Comparison of ENCODE assay signal across 8 cellular contexts in genomic region chr5:59562756-59563389, GRCh38.
DNase-seq lines count a peak whose midpoint lies in the region; ATAC-seq and TF ChIP-seq lines count a peak whose summit lies in the region.

No MANE protein-coding gene starts in this region.

- peaks cover 3% of the 10 kb centered on the region for H3K36me3 Mint-ChIP-seq in activated B cell treated with CpG ODN at 0.5 μM for 24 hours (ENCODE audit: low read depth)

- DNase-seq in GM13976 (ENCODE audit: low spot score), result peak; percentile 43
- DNase-seq in activated B cell treated with CpG ODN at 0.5 μM for 24 hours, result peak; percentile 60
- DNase-seq in lung microvascular endothelial cell (ENCODE audit: low read depth in 2 of 2), result peak; percentile 85 to 86
- no peak for DNase-seq in AG08396 (ENCODE audit: low spot score)
- DNase-seq in NCI-H1436 (lab: John Stamatoyannopoulos, UW), result no peak
- no peak for DNase-seq in SHP77 (lab: John Stamatoyannopoulos, UW)

- H3K27ac Mint-ChIP-seq in activated B cell treated with CpG ODN at 0.5 μM for 24 hours, result peak overlapping the region; percentile 91

- POLR2A ChIA-PET in activated B cell treated with CpG ODN at 0.5 μM for 24 hours (lab: Charles Lee), result interaction anchor here (0.6 kb wide), 1 partner anchor 387 kb away, joined by 15 read pairs; no protein-coding TSS in a partner anchor

- H3K9me3 Mint-ChIP-seq in activated B cell treated with CpG ODN at 0.5 μM for 24 hours, result no peaks in the 10 kb centered on the region

- intact Hi-C loops in activated B cell treated with CpG ODN at 0.5 μM for 24 hours (cut with micrococcal nuclease), result loop anchor here (1.0 to 10.0 kb wide), 10 partner anchors 28 to 1844 kb away; partner anchors contain the start of gene ZSWIM6

- TF ChIP-seq CTCF in GM13976 (IDR thresholded peaks at IDR 0.05; ENCODE audit: borderline replicate concordance, control extremely low read depth, extremely low read depth, insufficient read depth, missing control alignments), result no peak
- no peak for TF ChIP-seq CTCF in activated B cell treated with CpG ODN at 0.5 μM for 24 hours (IDR thresholded peaks at IDR 0.05)

- peak overlapping the region; percentile 65 for H3K4me3 Mint-ChIP-seq in activated B cell treated with CpG ODN at 0.5 μM for 24 hours

- ATAC-seq in GM21390 (IDR thresholded peaks at IDR 0.05; ENCODE audit: unreplicated experiment), result peak; percentile 94
- ATAC-seq in HG03521 (IDR thresholded peaks at IDR 0.05; ENCODE audit: unreplicated experiment), result peak; percentile 95
- ATAC-seq in activated B cell treated with CpG ODN at 0.5 μM for 24 hours (ENCODE audit: low read depth), result peak; percentile 91

- peaks cover 81% of the 10 kb centered on the region for H3K4me1 Mint-ChIP-seq in activated B cell treated with CpG ODN at 0.5 μM for 24 hours

- CTCF ChIA-PET in activated B cell treated with CpG ODN at 0.5 μM for 24 hours (lab: Charles Lee), result interaction anchor here (1.3 to 2.4 kb wide), 2 partner anchors 238 to 248 kb away, joined by 3 to 6 read pairs; no protein-coding TSS in a partner anchor

- H3K27me3 Mint-ChIP-seq in activated B cell treated with CpG ODN at 0.5 μM for 24 hours, result no peaks in the 10 kb centered on the region

- in situ Hi-C loops in GM13976 (cut with MboI; ENCODE audit: low sequenced_read_pairs, unreplicated experiment), result no loop called here

Comparison
In these comparisons a context has a peak if more than half of its experiments do, and no peak if none do; other contexts are left out.
1. DNase-seq: peak in GM13976 (single experiment), activated B cell treated with CpG ODN at 0.5 μM for 24 hours (single experiment) and lung microvascular endothelial cell (2 of 2); none in AG08396 (single experiment), NCI-H1436 (single experiment) and SHP77 (0 of 2).
2. Peak in every context shown above with its lines, with median percentiles within 50 percentile points of each other: ATAC-seq.